Comparison of ENCODE assay signal across 8 cellular contexts in genomic region chr2:38750793-38751042, GRCh38. TPM values are rescaled to one million over a fixed set of nuclear protein-coding genes. Genes with fewer than 3 reads are reported as not detected.
DNase-seq lines count a peak whose midpoint lies in the region; ATAC-seq and TF ChIP-seq lines count a peak whose summit lies in the region.

No MANE protein-coding gene starts in this region.

- H2AFZ ChIP-seq in neural progenitor cell (replicated peaks), result no peak overlapping the region

- H3K27me3 Mint-ChIP-seq in neural progenitor cell (ENCODE audit: insufficient read depth, low read depth), result peaks cover 4% of the 10 kb centered on the region

- peaks cover 2% of the 10 kb centered on the region for H3K9me3 Mint-ChIP-seq in neural progenitor cell

- peaks cover 38% of the 10 kb centered on the region for H3K4me1 Mint-ChIP-seq in neural progenitor cell

- H3K36me3 Mint-ChIP-seq in neural progenitor cell, result peaks cover 42% of the 10 kb centered on the region

- TF ChIP-seq CTCF in foreskin fibroblast (IDR thresholded peaks at IDR 0.05; ENCODE audit: low read depth, low read length), result no peak
- no peak for TF ChIP-seq CTCF in neural progenitor cell (IDR thresholded peaks at IDR 0.05)

- peak overlapping the region; percentile 98 for H3K27ac Mint-ChIP-seq in neural progenitor cell

- H3K27me3 ChIP-seq in neural progenitor cell, result no peaks in the 10 kb centered on the region

- no peaks in the 10 kb centered on the region for H3K9me3 ChIP-seq in neural progenitor cell (ENCODE audit: low read depth)

- H3F3A ChIP-seq in neural progenitor cell (ENCODE audit: low read depth), result peaks cover 57% of the 10 kb centered on the region

- peak overlapping the region; percentile 83 for H3K9ac ChIP-seq in neural progenitor cell

- H3K4me1 ChIP-seq in neural progenitor cell, result peaks cover 33% of the 10 kb centered on the region

- peaks cover 49% of the 10 kb centered on the region for H4K20me1 ChIP-seq in neural progenitor cell (ENCODE audit: low read depth)

- peak in 2 of 3 experiments; percentile 57 to 67 for DNase-seq in activated CD8-positive, alpha-beta memory T cell treated with anti-CD3 and anti-CD28 coated beads for 48 hours (ENCODE audit: low read depth in 2 of 3, low spot score in 2 of 3)
- DNase-seq in activated CD8-positive, alpha-beta memory T cell treated with anti-CD3 and anti-CD28 coated beads for 24 hours, result no peak
- DNase-seq in NOMO-1 (lab: John Stamatoyannopoulos, UW; ENCODE audit: unreplicated experiment in 2 of 2), result peak; percentile 63 to 69
- DNase-seq in activated T-helper 1 cell treated with anti-CD3 and anti-CD28 coated beads, Interleukin-2, amount 50 U/mL, for 16 hours (ENCODE audit: low read depth in 1 of 2, low spot score in 1 of 2), result peak; percentile 48 to 60
- peak; percentile 21 to 71 for DNase-seq in foreskin fibroblast
- DNase-seq in neural progenitor cell (ENCODE audit: low spot score), result peak; percentile 76
- peak; percentile 80 for DNase-seq in superior temporal gyrus (ENCODE audit: extremely low spot score)

- peak overlapping the region; percentile 87 for H3K4me2 ChIP-seq in neural progenitor cell

- H3K4me3 Mint-ChIP-seq in neural progenitor cell, result peak overlapping the region; percentile 100

- peak; percentile 27 for ATAC-seq in HG03103 (IDR thresholded peaks at IDR 0.05; ENCODE audit: low read depth, unreplicated experiment)

- peaks cover 55% of the 10 kb centered on the region for H3K79me2 ChIP-seq in neural progenitor cell (ENCODE audit: low read depth)

- H3K27ac ChIP-seq in neural progenitor cell, result peak overlapping the region; percentile 68

- peaks cover 41% of the 10 kb centered on the region for H3K36me3 ChIP-seq in neural progenitor cell

- peak overlapping the region; percentile 98 to 99 for H3K4me3 ChIP-seq in foreskin fibroblast (ENCODE audit: low read depth in 1 of 2, low read length in 2 of 2)
- peak overlapping the region; percentile 83 for H3K4me3 ChIP-seq in neural progenitor cell

RNA-seq across cellular contexts. Expression of gene SRSF7, which starts 0.4 kb away (rescaled TPM):
- 275 and 307 TPM in 2 replicates for total RNA-seq in neural progenitor cell (ENCODE audit: low replicate concordance)

RNA-seq across cellular contexts. Expression of gene GEMIN6, which starts 27.3 kb away (rescaled TPM):
- 14.0 and 21.4 TPM in 2 replicates for total RNA-seq in neural progenitor cell (ENCODE audit: low replicate concordance)
